9 cellular contexts compared by ENCODE assay signal in the genomic region with DNA sequence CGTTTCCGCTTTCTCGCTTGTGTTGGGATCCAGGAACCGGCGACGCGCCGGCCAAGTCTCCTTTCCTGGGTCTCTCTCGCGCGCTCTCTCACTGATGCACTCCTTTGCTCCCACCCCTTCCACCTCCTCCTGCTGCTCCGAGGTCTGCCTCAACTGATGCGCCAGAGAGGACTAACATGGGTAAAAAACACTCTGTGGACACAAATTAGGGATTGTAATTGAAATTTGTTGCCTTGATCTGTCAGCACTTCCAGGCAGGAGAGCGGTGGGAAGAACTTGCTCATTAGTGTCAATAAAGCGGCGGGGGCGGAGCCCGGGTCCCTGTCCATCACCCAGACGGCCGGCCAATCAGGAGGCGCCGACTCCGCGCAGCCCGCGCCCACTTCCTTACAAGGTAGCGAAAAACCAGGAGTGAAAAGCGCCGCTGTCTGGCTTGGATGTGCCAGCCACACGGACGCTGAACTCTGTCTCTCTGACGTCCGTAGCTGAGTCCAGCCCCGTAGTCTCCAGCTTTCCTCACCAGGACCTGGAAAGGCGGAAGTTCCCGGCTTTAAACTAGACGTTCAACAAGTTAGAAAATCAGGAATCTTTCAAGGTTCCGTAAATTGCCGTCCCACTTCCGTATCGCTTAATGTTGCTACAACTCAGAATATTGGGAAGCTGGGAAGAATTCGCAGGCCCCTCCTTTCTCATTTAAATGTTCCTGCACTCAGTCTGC. TPM values are rescaled to one million over a fixed set of nuclear protein-coding genes. Genes with fewer than 3 reads are reported as not detected.
DNase-seq lines count a peak whose midpoint lies in the region; ATAC-seq and TF ChIP-seq lines count a peak whose summit lies in the region.
"Had no signal": no experiment of that assay in that cellular context is flagged by ENCODE, and none has a peak within 500 bp of the region (broad histone marks: within the 10 kb centered on the region; RNA-seq: fewer than 3 reads in every experiment).

TSS of gene TBX18 (minus strand) at position 267 of the 718 bp plus-strand sequence. CDS start 417 bp downstream, outside the sequence.

- intact Hi-C loops in activated B cell treated with CpG ODN at 0.5 μM for 24 hours (cut with micrococcal nuclease), result loop anchor here (10.0 kb wide), 1 partner anchor 880 kb away; no protein-coding TSS in a partner anchor

- H3K27ac Mint-ChIP-seq in activated B cell treated with CpG ODN at 0.5 μM for 24 hours, result no peak within 1 kb of the TSS
- H3K27ac Mint-ChIP-seq in nephron, result peak within 1 kb of the TSS; percentile 82 to 98 (median 95)

- ATAC-seq in activated B cell treated with CpG ODN at 0.5 μM for 24 hours (ENCODE audit: low read depth) (no peak), GM21786 (IDR thresholded peaks at IDR 0.05; ENCODE audit: unreplicated experiment) (no peak), GM21717 (IDR thresholded peaks at IDR 0.05; ENCODE audit: unreplicated experiment) (no peak)

- CTCF ChIA-PET in activated B cell treated with CpG ODN at 0.5 μM for 24 hours (lab: Charles Lee), result no interaction called here

- peaks cover 12% of the 10 kb centered on the region for H3K4me1 Mint-ChIP-seq in activated B cell treated with CpG ODN at 0.5 μM for 24 hours
- peaks cover 35% of the 10 kb centered on the region for H3K4me1 Mint-ChIP-seq in nephron
- H3K4me1 Mint-ChIP-seq: central memory CD8-positive, alpha-beta T cell had no signal

- H3K9me3 Mint-ChIP-seq in activated B cell treated with CpG ODN at 0.5 μM for 24 hours, result no peaks in the 10 kb centered on the region
- no peaks in the 10 kb centered on the region for H3K9me3 Mint-ChIP-seq in nephron
- H3K9me3 Mint-ChIP-seq: central memory CD8-positive, alpha-beta T cell had no signal

- DNase-seq in AG09319 (ENCODE audit: extremely low read depth, low read depth), result peak; percentile 97
- DNase-seq in HPDE6-E6E7 (ENCODE audit: extremely low spot score), result peak; percentile 85
- DNase-seq in activated B cell treated with CpG ODN at 0.5 μM for 24 hours, result no peak
- peak; percentile 54 for DNase-seq in foreskin melanocyte
- DNase-seq in DMS153 (lab: John Stamatoyannopoulos, UW), result no peak

- H3K27me3 Mint-ChIP-seq in activated B cell treated with CpG ODN at 0.5 μM for 24 hours (peaks cover 59% of the 10 kb centered on the region), nephron (ENCODE audit: low read depth) (peaks cover 96% of the 10 kb centered on the region)

- H3K36me3 Mint-ChIP-seq in activated B cell treated with CpG ODN at 0.5 μM for 24 hours (ENCODE audit: low read depth), result peaks cover 2% of the 10 kb centered on the region
- H3K36me3 Mint-ChIP-seq in nephron (ENCODE audit: low read depth), result peaks cover 5% of the 10 kb centered on the region

- H3K4me3 Mint-ChIP-seq in activated B cell treated with CpG ODN at 0.5 μM for 24 hours (peak within 1 kb of the TSS; percentile 33), nephron (peak within 1 kb of the TSS; percentile 90 to 96 (median 95))
- H3K4me3 Mint-ChIP-seq: central memory CD8-positive, alpha-beta T cell had no signal

- TF ChIP-seq CTCF in AG09319 (IDR thresholded peaks at IDR 0.05; ENCODE audit: low read depth, low read length), result peak; percentile 24
- TF ChIP-seq CTCF in activated B cell treated with CpG ODN at 0.5 μM for 24 hours (IDR thresholded peaks at IDR 0.05), result no peak
- peak in 1 of 3 experiments; percentile 0 for TF ChIP-seq CTCF in nephron (IDR thresholded peaks at IDR 0.05; ENCODE audit: unreplicated experiment in 3 of 3)

- POLR2A ChIA-PET in activated B cell treated with CpG ODN at 0.5 μM for 24 hours (lab: Charles Lee), result no interaction called here

RNA-seq across cellular contexts. Expression of gene TBX18, which starts in this region (rescaled TPM):
- total RNA-seq in activated B cell treated with CpG ODN at 0.5 μM for 24 hours, result not detected in 2 replicates

Comparison
In these comparisons a context has a peak if more than half of its experiments do, and no peak if none do; other contexts are left out.
1. DNase-seq: peak in AG09319 (single experiment), HPDE6-E6E7 (single experiment) and foreskin melanocyte (single experiment); none in activated B cell treated with CpG ODN at 0.5 μM for 24 hours (single experiment) and DMS153 (single experiment).